In genomic region chr5:160887780-160888179, GRCh38 we compare ENCODE assay signal across 33 cellular contexts. TPM values are rescaled to one million over a fixed set of nuclear protein-coding genes. Genes with fewer than 3 reads are reported as not detected.
DNase-seq lines count a peak whose midpoint lies in the region; ATAC-seq and TF ChIP-seq lines count a peak whose summit lies in the region.
"Had no signal": no experiment of that assay in that cellular context is flagged by ENCODE, and none has a peak within 500 bp of the region (broad histone marks: within the 10 kb centered on the region; RNA-seq: fewer than 3 reads in every experiment).

No MANE protein-coding gene starts in this region.

- no peak overlapping the region for H3K27ac ChIP-seq in RWPE2 (ENCODE audit: poor library complexity, severe bottlenecking)
- no peak overlapping the region for H3K27ac ChIP-seq in lung (ENCODE audit: low read depth in 1 of 2, low read length in 1 of 2)
- H3K27ac ChIP-seq in A673 (ENCODE audit: low read depth, low read length, poor library complexity, severe bottlenecking): no peak overlapping the region
- H3K27ac ChIP-seq: A549, cardiac muscle cell, ovary, Peyer's patch, right atrium auricular region, SJSA1, thoracic aorta, VCaP had no signal

- no peak for TF ChIP-seq CTCF in RWPE2 (IDR thresholded peaks at IDR 0.05; ENCODE audit: poor library complexity, severe bottlenecking)
- TF ChIP-seq CTCF in lung (IDR thresholded peaks at IDR 0.05; ENCODE audit: control extremely low read depth, extremely low read depth): no peak
- no peak for TF ChIP-seq CTCF in omental fat pad (IDR thresholded peaks at IDR 0.05)
- no peak for TF ChIP-seq CTCF in A673 (conservative IDR thresholded peaks at IDR 0.05; ENCODE audit: low read depth, low read length)

- CTCF ChIA-PET in A673 (lab: Charles Lee): no interaction called here

- intact Hi-C loops in A673 (cut with micrococcal nuclease; ENCODE audit: unreplicated experiment): no loop called here

- POLR2A ChIA-PET in A673 (lab: Charles Lee; ENCODE audit: low non-redundant PET): no interaction called here

- no peaks in the 10 kb centered on the region for H3K36me3 ChIP-seq in RWPE2 (ENCODE audit: low read depth)
- no peaks in the 10 kb centered on the region for H3K36me3 ChIP-seq in lung (ENCODE audit: control insufficient read depth in 2 of 2, insufficient read depth in 2 of 2, low read length in 2 of 2)
- H3K36me3 ChIP-seq in A673 (ENCODE audit: insufficient read depth, low read length, poor library complexity, severe bottlenecking): no peaks in the 10 kb centered on the region
- H3K36me3 ChIP-seq: cardiac muscle cell, ovary, Peyer's patch, right atrium auricular region, SJSA1, thoracic aorta had no signal

- 51 to 78% methylated on average over 3 of the region's 3 CpGs for WGBS in lung, 2 donors

- no TSS peak for BruUV-seq in A673 (replicated peaks; lab: Mats Ljungman, UMichigan)

- H3K27me3 ChIP-seq in RWPE2 (ENCODE audit: insufficient read depth, poor library complexity, severe bottlenecking) (no peaks in the 10 kb centered on the region), lung (ENCODE audit: control insufficient read depth, insufficient read depth) (no peaks in the 10 kb centered on the region), A673 (replicated peaks; ENCODE audit: insufficient read depth, low read depth, low read length, poor library complexity) (peaks cover 19% of the 10 kb centered on the region)
- H3K27me3 ChIP-seq: cardiac muscle cell, ovary, Peyer's patch, right atrium auricular region, SJSA1 had no signal

- H3K4me1 ChIP-seq in RWPE2 (ENCODE audit: insufficient read depth, poor library complexity, severe bottlenecking) (peaks cover 5% of the 10 kb centered on the region), lung (ENCODE audit: control insufficient read depth in 2 of 2, insufficient read depth in 2 of 2, low read length in 2 of 2) (no peaks in the 10 kb centered on the region), A673 (ENCODE audit: insufficient read depth, low read length, poor library complexity, severe bottlenecking) (no peaks in the 10 kb centered on the region)
- H3K4me1 ChIP-seq: A549, Peyer's patch, right atrium auricular region, SJSA1 had no signal

- DNase-seq in COLO829 (ENCODE audit: low spot score) (peak; percentile 1), HT-29 (ENCODE audit: low spot score) (peak; percentile 39), RWPE2 (ENCODE audit: low spot score) (no peak), lung (ENCODE audit: low spot score) (peak; percentile 29), omental fat pad (ENCODE audit: low spot score) (no peak), amniotic stem cell (lab: John Stamatoyannopoulos, UW) (no peak), A673 (ENCODE audit: low spot score) (no peak), AG08396 (ENCODE audit: low spot score) (no peak)
- DNase-seq: activated CD4-positive, alpha-beta T cell treated with anti-CD3 and anti-CD28 coated beads for 48 hours; activated gamma-delta T cell; activated naive CD8-positive, alpha-beta T cell treated with anti-CD3 and anti-CD28 coated beads for 36 hours; activated T-cell treated with anti-CD3 and anti-CD28 coated beads, Interleukin-2, amount 50 U/mL, for 1 hour; aorta; CD4-positive, alpha-beta T cell; effector CD8-positive, alpha-beta T cell; HCEC 1CT; mesenchymal stem cell; NCI-H1092; NCI-H2029; NCI-H82; ovary; Peyer's patch; stimulated activated CD8-positive, alpha-beta memory T cell treated with anti-CD3 and anti-CD28 coated beads, Interleukin-4, amount 100 ng/mL, for 48 hours; T1000 had no signal

- ATAC-seq in RWPE2 (ENCODE audit: low read depth) (peak; percentile 84), lung (ENCODE audit: insufficient read depth, low FRiP score) (peak; percentile 19), omental fat pad (ENCODE audit: low FRiP score) (no peak)
- ATAC-seq: A549, K562 had no signal

- H3K4me3 ChIP-seq in RWPE2 (ENCODE audit: severe bottlenecking) (no peak overlapping the region), lung (no peak overlapping the region), A673 (ENCODE audit: low read depth, low read length, poor library complexity, severe bottlenecking) (no peak overlapping the region)
- H3K4me3 ChIP-seq: A549, cardiac muscle cell, K562, ovary, Peyer's patch, right atrium auricular region, SJSA1, thoracic aorta had no signal

- H3K9me3 ChIP-seq in RWPE2 (ENCODE audit: severe bottlenecking) (no peaks in the 10 kb centered on the region), lung (ENCODE audit: control insufficient read depth in 2 of 2, insufficient read depth in 1 of 2, low read length in 1 of 2) (no peaks in the 10 kb centered on the region), A673 (ENCODE audit: low read depth, low read length, poor library complexity, severe bottlenecking) (no peaks in the 10 kb centered on the region)
- H3K9me3 ChIP-seq: A549, ovary, Peyer's patch, right atrium auricular region, SJSA1, thoracic aorta had no signal

RNA-seq across cellular contexts. Expression of gene ATP10B, which starts 35.8 kb away (rescaled TPM):
- 7.4 and 10.4 TPM in 2 replicates for total RNA-seq in HT-29 (2014; rRNA removed; shearing (Covaris generic))
- total RNA-seq in lung (1 to 10 TPM in 1 of 2 donors, under 1 TPM in 1; 0.18 to 7.2 TPM), omental fat pad (under 1 TPM in 2 of 4 donors, not detected in 2; 0.12 to 0.13 TPM), A673 (2021) (not detected in 2 replicates)
- under 1 TPM; 0.08 to 0.87 TPM for polyA plus RNA-seq in lung
- total RNA-seq: activated CD8-positive, alpha-beta memory T cell treated with anti-CD3 and anti-CD28 coated beads for 36 hours; activated naive CD8-positive, alpha-beta T cell treated with anti-CD3 and anti-CD28 coated beads for 36 hours; CD4-positive, alpha-beta T cell; G401; SJSA1 had no signal
- polyA plus RNA-seq: A549, cardiac muscle cell, K562 had no signal

Comparison
In these comparisons a context has a peak if more than half of its experiments do, and no peak if none do; other contexts are left out.
1. DNase-seq: peak in COLO829 (single experiment), HT-29 (single experiment) and lung (single experiment); none in RWPE2 (single experiment), omental fat pad (single experiment), amniotic stem cell (single experiment), A673 (single experiment) and AG08396 (single experiment).